Comparison of ENCODE assay signal across 30 cellular contexts in the genomic region with DNA sequence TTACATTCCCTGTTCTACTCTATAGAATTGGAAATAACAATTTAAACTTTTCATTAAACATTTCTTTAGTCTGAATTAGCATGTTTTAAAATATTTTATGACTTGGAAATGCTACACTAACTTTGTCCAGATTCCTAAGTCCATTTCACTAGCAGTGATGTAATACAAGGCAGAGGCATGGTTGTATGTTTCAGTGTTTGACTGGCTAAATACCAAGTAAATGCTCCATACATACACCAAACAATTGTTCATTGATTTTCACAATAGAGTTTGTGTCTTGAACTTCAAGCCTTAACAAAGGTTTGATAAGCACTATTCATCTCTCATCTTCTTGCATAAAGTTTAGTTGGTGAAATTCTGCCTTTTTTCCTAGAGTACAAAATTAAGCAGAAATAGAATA. TPM values are rescaled to one million over a fixed set of nuclear protein-coding genes. Genes with fewer than 3 reads are reported as not detected.
DNase-seq lines count a peak whose midpoint lies in the region; ATAC-seq and TF ChIP-seq lines count a peak whose summit lies in the region.
"Had no signal": no experiment of that assay in that cellular context is flagged by ENCODE, and none has a peak within 500 bp of the region (broad histone marks: within the 10 kb centered on the region; RNA-seq: fewer than 3 reads in every experiment).

No MANE protein-coding gene starts in this region.

- H3K27ac ChIP-seq in heart left ventricle (peak overlapping the region in 7 of 12 donors; percentile 1 to 55 (median 36)), right atrium auricular region (peak overlapping the region in 1 of 2 donors; percentile 30), esophagus muscularis mucosa (replicated peaks in 1 of 4) (peak overlapping the region in 3 of 4 donors; percentile 8 to 55 (median 37)), upper lobe of left lung (peak overlapping the region in 3 of 4 donors; percentile 17 to 33 (median 17))
- H3K27ac ChIP-seq: 22Rv1, psoas muscle had no signal

- H3K36me3 ChIP-seq in heart left ventricle (no peaks in the 10 kb centered on the region), right atrium auricular region (no peaks in the 10 kb centered on the region), esophagus muscularis mucosa (no peaks in the 10 kb centered on the region), mucosa of descending colon (ENCODE audit: low read depth) (no peaks in the 10 kb centered on the region), upper lobe of left lung (no peaks in the 10 kb centered on the region)

- no peak for ATAC-seq in heart left ventricle
- ATAC-seq in mucosa of descending colon, result peak; percentile 36
- ATAC-seq in upper lobe of left lung (ENCODE audit: low FRiP score in 2 of 2), result no peak
- ATAC-seq: activated naive CD8-positive, alpha-beta T cell treated with anti-CD3 and anti-CD28 coated beads, Interleukin-2, amount 50 U/mL, for 24 hours; natural killer cell; psoas muscle; Right ventricle myocardium inferior had no signal

- H3K9me3 ChIP-seq in heart left ventricle (no peaks in the 10 kb centered on the region), right atrium auricular region (no peaks in the 10 kb centered on the region), esophagus muscularis mucosa (no peaks in the 10 kb centered on the region), mucosa of descending colon (no peaks in the 10 kb centered on the region), upper lobe of left lung (no peaks in the 10 kb centered on the region)
- H3K9me3 ChIP-seq: psoas muscle had no signal

- H3K27me3 ChIP-seq in heart left ventricle (no peaks in the 10 kb centered on the region), right atrium auricular region (no peaks in the 10 kb centered on the region), esophagus muscularis mucosa (no peaks in the 10 kb centered on the region), upper lobe of left lung (no peaks in the 10 kb centered on the region)

- POLR2A ChIA-PET in HEK293T (lab: Yijun Ruan, JAX), result no interaction called here

- TF ChIP-seq POLR2A in heart left ventricle (IDR thresholded peaks at IDR 0.05), result no peak
- TF ChIP-seq POLR2A in esophagus muscularis mucosa (IDR thresholded peaks at IDR 0.05; ENCODE audit: low read depth), result no peak
- TF ChIP-seq POLR2A in upper lobe of left lung (IDR thresholded peaks at IDR 0.05), result no peak

- TF ChIP-seq CTCF in heart left ventricle (IDR thresholded peaks at IDR 0.05) (no peak), right atrium auricular region (IDR thresholded peaks at IDR 0.05) (no peak), esophagus muscularis mucosa (IDR thresholded peaks at IDR 0.05) (no peak), mucosa of descending colon (IDR thresholded peaks at IDR 0.05) (no peak), upper lobe of left lung (IDR thresholded peaks at IDR 0.05) (no peak)

- TF ChIP-seq EP300 in esophagus muscularis mucosa (IDR thresholded peaks at IDR 0.05) (no peak), upper lobe of left lung (IDR thresholded peaks at IDR 0.05) (no peak)

- peaks cover 0 to 24% (median 6%) of the 10 kb centered on the region in 12 donors for H3K4me1 ChIP-seq in heart left ventricle
- H3K4me1 ChIP-seq in right atrium auricular region, result peaks cover 0 to 13% of the 10 kb centered on the region in 2 donors
- peaks cover 18 to 26% (median 21%) of the 10 kb centered on the region in 4 donors for H3K4me1 ChIP-seq in esophagus muscularis mucosa
- H3K4me1 ChIP-seq in mucosa of descending colon (ENCODE audit: low read depth), result peaks cover 26% of the 10 kb centered on the region
- peaks cover 0 to 18% (median 8%) of the 10 kb centered on the region in 4 donors for H3K4me1 ChIP-seq in upper lobe of left lung

- CTCF ChIA-PET in HEK293T (lab: Yijun Ruan, JAX), result no interaction called here

- DNase-seq in heart left ventricle (no peak), right atrium auricular region (ENCODE audit: low spot score) (no peak), esophagus muscularis mucosa (ENCODE audit: extremely low spot score) (no peak), mucosa of descending colon (no peak), upper lobe of left lung (no peak), NCI-H510A (lab: John Stamatoyannopoulos, UW) (no peak), HEK293T (ENCODE audit: extremely low spot score) (no peak), dedifferentiated amniotic fluid mesenchymal stem cell (ENCODE audit: extremely low spot score) (no peak)
- DNase-seq: activated CD4-positive, alpha-beta memory T cell treated with anti-CD3 and anti-CD28 coated beads for 36 hours; activated CD4-positive, CD25-positive, alpha-beta regulatory T cell treated with anti-CD3 and anti-CD28 coated beads, Interleukin-2, amount 50 U/mL, for 72 hours; activated naive CD4-positive, alpha-beta T cell; activated naive CD8-positive, alpha-beta T cell treated with anti-CD3 and anti-CD28 coated beads, Interleukin-2, amount 50 U/mL, for 24 hours; caudate nucleus; CD4-positive, CD25-positive, alpha-beta regulatory T cell; GOT3; islet precursor cell; KG1; midbrain; natural killer cell; NCI-H1417; NCI-H2029; NCI-H2227 treated with DMSO at 0.1 percent for 48 hours; NCI-H69; nucleus accumbens; PC-9; psoas muscle; stimulated activated CD4-positive, alpha-beta T cell treated with anti-CD3 and anti-CD28 coated beads, Interleukin-15, amount 100 ng/mL, for 24 hours; stimulated activated CD4-positive, alpha-beta T cell treated with anti-CD3 and anti-CD28 coated beads, Interleukin-4, amount 100 ng/mL, for 4 hours had no signal

- intact Hi-C loops in heart left ventricle (cut with DNase I), result no loop called here
- intact Hi-C loops in esophagus muscularis mucosa (cut with DNase I), result no loop called here
- intact Hi-C loops in mucosa of descending colon (cut with DNase I, micrococcal nuclease), result no loop called here

- no peak overlapping the region for H3K4me3 ChIP-seq in heart left ventricle
- H3K4me3 ChIP-seq in right atrium auricular region, result no peak overlapping the region
- H3K4me3 ChIP-seq in esophagus muscularis mucosa, result no peak overlapping the region
- no peak overlapping the region for H3K4me3 ChIP-seq in mucosa of descending colon
- no peak overlapping the region for H3K4me3 ChIP-seq in upper lobe of left lung
- H3K4me3 ChIP-seq: PC-9, psoas muscle had no signal

TF ChIP-seq in HEK293T, 16 proteins besides CTCF, POLR2A, EP300 and RAD21:
- TF ChIP-seq ZNF384 (IDR thresholded peaks at IDR 0.05) (no peak), ARNT (IDR thresholded peaks at IDR 0.05) (no peak), BHLHE40 (IDR thresholded peaks at IDR 0.05; ENCODE audit: borderline replicate concordance) (no peak), ELF4 (IDR thresholded peaks at IDR 0.05) (no peak), FOXK2 (IDR thresholded peaks at IDR 0.05) (no peak), L3MBTL2 (conservative IDR thresholded peaks at IDR 0.05) (no peak), HDGF (IDR thresholded peaks at IDR 0.05; ENCODE audit: borderline replicate concordance) (no peak), NFRKB (IDR thresholded peaks at IDR 0.05) (no peak), LEF1 (IDR thresholded peaks at IDR 0.05; ENCODE audit: borderline replicate concordance) (no peak), CTBP1 (IDR thresholded peaks at IDR 0.05; ENCODE audit: borderline replicate concordance) (no peak), TARDBP (IDR thresholded peaks at IDR 0.05) (no peak), SUZ12 (IDR thresholded peaks at IDR 0.05) (no peak), FOXM1 (IDR thresholded peaks at IDR 0.05; ENCODE audit: borderline replicate concordance) (no peak), SP1 (IDR thresholded peaks at IDR 0.05) (no peak), FOXA1 (IDR thresholded peaks at IDR 0.05) (no peak)
- TF ChIP-seq, protein P1, sequence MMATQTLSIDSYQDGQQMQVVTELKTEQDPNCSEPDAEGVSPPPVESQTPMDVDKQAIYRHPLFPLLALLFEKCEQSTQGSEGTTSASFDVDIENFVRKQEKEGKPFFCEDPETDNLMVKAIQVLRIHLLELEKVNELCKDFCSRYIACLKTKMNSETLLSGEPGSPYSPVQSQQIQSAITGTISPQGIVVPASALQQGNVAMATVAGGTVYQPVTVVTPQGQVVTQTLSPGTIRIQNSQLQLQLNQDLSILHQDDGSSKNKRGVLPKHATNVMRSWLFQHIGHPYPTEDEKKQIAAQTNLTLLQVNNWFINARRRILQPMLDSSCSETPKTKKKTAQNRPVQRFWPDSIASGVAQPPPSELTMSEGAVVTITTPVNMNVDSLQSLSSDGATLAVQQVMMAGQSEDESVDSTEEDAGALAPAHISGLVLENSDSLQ (IDR thresholded peaks at IDR 0.05), result no peak
TF ChIP-seq in HEK293T: peak in this region for 0.

RNA-seq across cellular contexts. Expression of a gene that starts 13.5 kb away (rescaled TPM):
- total RNA-seq in heart left ventricle (10 to 100 TPM; 26.3 to 49.1 (median 38.9) TPM), right atrium auricular region (10 to 100 TPM; 22.4 to 28.3 TPM), esophagus muscularis mucosa (10 to 100 TPM; 27.3 to 36.5 (median 28.3) TPM), mucosa of descending colon (10 to 100 TPM; 39.5 to 54.2 (median 42.6) TPM), upper lobe of left lung (10 to 100 TPM; 14.4 to 54.6 (median 36.7) TPM)
- 10 to 100 TPM; 22.5 to 29.5 TPM for polyA plus RNA-seq in heart left ventricle

RNA-seq across cellular contexts. Expression of a gene that starts 35.6 kb away (rescaled TPM):
- total RNA-seq in heart left ventricle (1,000 to 10,000 TPM in 1 of 9 donors, 100 to 1,000 TPM in 8; 473 to 1,111 (median 849) TPM), right atrium auricular region (100 to 1,000 TPM; 496 to 508 TPM), esophagus muscularis mucosa (100 to 1,000 TPM; 508 to 734 (median 592) TPM), mucosa of descending colon (100 to 1,000 TPM; 776 to 976 (median 934) TPM), upper lobe of left lung (1,000 to 10,000 TPM in 1 of 6 donors, 100 to 1,000 TPM in 5; 249 to 1,049 (median 632) TPM)
- polyA plus RNA-seq in heart left ventricle, result 100 to 1,000 TPM; 142 to 428 TPM
